ENCODE assay signal across 23 cellular contexts in genomic region chr19:32359581-32359980, GRCh38.
"Had no signal": no experiment of that assay in that cellular context is flagged by ENCODE, and none has a peak within 500 bp of the region (broad histone marks: within the 10 kb centered on the region; RNA-seq: fewer than 3 reads in every experiment).

No MANE protein-coding gene starts in this region.

- DNase-seq: islet precursor cell; left ventricle myocardium inferior; mesendoderm; naive B cell; natural killer cell; nucleus accumbens; pancreas; stimulated activated CD4-positive, alpha-beta T cell treated with anti-CD3 and anti-CD28 coated beads, Interleukin-12 subunit alpha, Interleukin-12 subunit beta, amount 100 ng/mL, for 4 hours; stimulated activated CD4-positive, alpha-beta T cell treated with anti-CD3 and anti-CD28 coated beads, Interleukin-15, amount 100 ng/mL, for 24 hours; stimulated activated CD4-positive, alpha-beta T cell treated with anti-CD3 and anti-CD28 coated beads, Interleukin-2, amount 100 ng/mL, for 24 hours; stimulated activated CD4-positive, alpha-beta T cell treated with anti-CD3 and anti-CD28 coated beads, Interleukin-4, amount 100 ng/mL, for 1 hour; stimulated activated naive B cell treated with anti-CD40 and anti-IgM and Interleukin-4, amounts not matched to agents 10 μg/mL and 1 μg/mL and 100 μg/mL, for 72 hours; stimulated activated naive CD8-positive, alpha-beta T cell treated with anti-CD3 and anti-CD28 coated beads, Interleukin-15, Interleukin-2, amounts not matched to agents 100 U/mL and 50 U/mL, for 24 hours; stomach; upper lobe of left lung had no signal

- H3K9me3 ChIP-seq: left ventricle myocardium inferior, pancreas, right atrium auricular region, stomach, thoracic aorta, tibial nerve, upper lobe of left lung, vagina had no signal

- H3K4me2 ChIP-seq: hepatocyte had no signal

- FAIRE-seq: pancreas had no signal

- H3K4me3 ChIP-seq: hepatocyte, left ventricle myocardium inferior, lung, pancreas, right atrium auricular region, skin epidermis, stomach, thoracic aorta, tibial nerve, upper lobe of left lung, vagina had no signal

- ATAC-seq: natural killer cell; pancreas; sciatic nerve; stimulated activated naive B cell treated with anti-CD40 and anti-IgM and Interleukin-4, amounts not matched to agents 10 μg/mL and 1 μg/mL and 100 μg/mL, for 72 hours; stimulated activated naive CD8-positive, alpha-beta T cell treated with anti-CD3 and anti-CD28 coated beads, Interleukin-15, Interleukin-2, amounts not matched to agents 100 U/mL and 50 U/mL, for 24 hours had no signal

- H3K27me3 ChIP-seq: hepatocyte, pancreas, right atrium auricular region, stomach, tibial nerve, vagina had no signal

- H3K27ac ChIP-seq: hepatocyte, left ventricle myocardium inferior, pancreas, right atrium auricular region, stomach, thoracic aorta, tibial nerve, upper lobe of left lung, vagina had no signal

- H2AFZ ChIP-seq: hepatocyte had no signal
